1 cellular context compared by ENCODE assay signal in the genomic region with DNA sequence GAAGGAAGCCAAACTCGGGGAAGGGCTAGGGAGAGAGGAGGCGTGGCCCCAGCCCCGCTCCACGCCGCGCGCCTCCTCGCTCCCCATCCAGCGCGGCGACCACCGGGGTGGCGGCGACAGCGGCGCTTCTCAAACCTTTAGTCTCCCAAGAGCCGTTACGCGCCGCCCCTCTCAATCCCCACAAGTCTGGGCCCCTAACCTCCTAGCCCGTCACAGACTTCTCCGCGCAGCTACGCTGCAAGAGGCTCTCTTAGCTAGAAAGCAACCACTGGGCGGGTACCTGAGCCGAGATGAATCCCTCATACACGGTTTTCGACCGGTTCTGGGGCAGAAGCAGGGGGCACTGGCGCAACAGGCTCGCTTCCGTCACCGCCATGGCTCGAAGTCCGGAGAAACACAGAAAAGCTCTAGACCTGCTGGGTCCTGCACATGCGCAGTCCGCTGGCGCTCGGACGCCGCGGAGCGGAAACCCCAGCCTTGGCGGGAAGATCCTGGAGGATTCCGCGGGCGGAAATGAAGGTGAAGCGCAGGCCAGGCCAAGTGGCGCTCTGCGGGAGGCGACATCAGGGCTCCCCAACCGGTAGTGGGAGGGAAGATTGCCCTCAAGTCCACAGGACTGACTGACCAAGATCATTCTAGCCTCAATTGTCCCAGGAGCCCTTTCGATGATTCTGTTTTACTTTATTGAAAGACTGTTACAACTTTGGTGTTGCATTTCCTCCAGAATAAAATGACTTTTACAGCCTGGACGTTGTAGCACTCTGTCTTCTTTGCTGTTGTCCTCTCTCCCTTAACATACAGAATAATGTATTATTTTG.
TF ChIP-seq lines count a peak whose summit lies in the region.

A gene (minus strand): TSS at position 388 of the 818 bp plus-strand sequence. CDS start 12 bp downstream, at position 376.

TF ChIP-seq in HepG2, 621 proteins besides CTCF, POLR2A, EP300 and RAD21 (continued from another document and continues in another):
- TF ChIP-seq, protein P1, sequence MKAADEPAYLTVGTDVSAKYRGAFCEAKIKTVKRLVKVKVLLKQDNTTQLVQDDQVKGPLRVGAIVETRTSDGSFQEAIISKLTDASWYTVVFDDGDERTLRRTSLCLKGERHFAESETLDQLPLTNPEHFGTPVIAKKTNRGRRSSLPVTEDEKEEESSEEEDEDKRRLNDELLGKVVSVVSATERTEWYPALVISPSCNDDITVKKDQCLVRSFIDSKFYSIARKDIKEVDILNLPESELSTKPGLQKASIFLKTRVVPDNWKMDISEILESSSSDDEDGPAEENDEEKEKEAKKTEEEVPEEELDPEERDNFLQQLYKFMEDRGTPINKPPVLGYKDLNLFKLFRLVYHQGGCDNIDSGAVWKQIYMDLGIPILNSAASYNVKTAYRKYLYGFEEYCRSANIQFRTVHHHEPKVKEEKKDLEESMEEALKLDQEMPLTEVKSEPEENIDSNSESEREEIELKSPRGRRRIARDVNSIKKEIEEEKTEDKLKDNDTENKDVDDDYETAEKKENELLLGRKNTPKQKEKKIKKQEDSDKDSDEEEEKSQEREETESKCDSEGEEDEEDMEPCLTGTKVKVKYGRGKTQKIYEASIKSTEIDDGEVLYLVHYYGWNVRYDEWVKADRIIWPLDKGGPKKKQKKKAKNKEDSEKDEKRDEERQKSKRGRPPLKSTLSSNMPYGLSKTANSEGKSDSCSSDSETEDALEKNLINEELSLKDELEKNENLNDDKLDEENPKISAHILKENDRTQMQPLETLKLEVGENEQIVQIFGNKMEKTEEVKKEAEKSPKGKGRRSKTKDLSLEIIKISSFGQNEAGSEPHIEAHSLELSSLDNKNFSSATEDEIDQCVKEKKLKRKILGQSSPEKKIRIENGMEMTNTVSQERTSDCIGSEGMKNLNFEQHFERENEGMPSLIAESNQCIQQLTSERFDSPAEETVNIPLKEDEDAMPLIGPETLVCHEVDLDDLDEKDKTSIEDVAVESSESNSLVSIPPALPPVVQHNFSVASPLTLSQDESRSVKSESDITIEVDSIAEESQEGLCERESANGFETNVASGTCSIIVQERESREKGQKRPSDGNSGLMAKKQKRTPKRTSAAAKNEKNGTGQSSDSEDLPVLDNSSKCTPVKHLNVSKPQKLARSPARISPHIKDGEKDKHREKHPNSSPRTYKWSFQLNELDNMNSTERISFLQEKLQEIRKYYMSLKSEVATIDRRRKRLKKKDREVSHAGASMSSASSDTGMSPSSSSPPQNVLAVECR (CRISPR knock-in tag; IDR thresholded peaks at IDR 0.05; ENCODE audit: borderline replicate concordance) = peak; percentile 90; the same call in 1 of the 2 replicates
- TF ChIP-seq RBM22 (optimal IDR thresholded peaks at IDR 0.05; ENCODE audit: low read length) (no peak), ARNTL (CRISPR knock-in tag; IDR thresholded peaks at IDR 0.05) (peak; percentile 85), ZNF160 (CRISPR knock-in tag; IDR thresholded peaks at IDR 0.05) (peak; percentile 89), TSC22D2 (CRISPR knock-in tag; IDR thresholded peaks at IDR 0.05; ENCODE audit: borderline replicate concordance) (peak; percentile 91), GATA4 (IDR thresholded peaks at IDR 0.05; ENCODE audit: borderline replicate concordance, low read depth) (peak; percentile 73; the same call in 1 of the 2 replicates), HNF4G (IDR thresholded peaks at IDR 0.05; ENCODE audit: borderline replicate concordance, low read depth, low read length) (peak; percentile 63), HNF4G (CRISPR knock-in tag; IDR thresholded peaks at IDR 0.05; ENCODE audit: borderline replicate concordance, low read depth) (peak; percentile 65), NFATC3 (CRISPR knock-in tag; IDR thresholded peaks at IDR 0.05) (peak; percentile 94; the same call in 1 of the 2 replicates), MIER3 (CRISPR knock-in tag; IDR thresholded peaks at IDR 0.05; ENCODE audit: borderline replicate concordance) (peak; percentile 93), ZNF501 (CRISPR knock-in tag; IDR thresholded peaks at IDR 0.05) (peak; percentile 100), ZNF101 (CRISPR knock-in tag; IDR thresholded peaks at IDR 0.05; ENCODE audit: borderline replicate concordance, low read depth) (peak; percentile 82; the same call in 1 of the 2 replicates), ZNF292 (CRISPR knock-in tag; IDR thresholded peaks at IDR 0.05; ENCODE audit: borderline replicate concordance, low read depth) (peak; percentile 97), AHR (CRISPR knock-in tag; IDR thresholded peaks at IDR 0.05) (peak; percentile 78; the same call in 1 of the 2 replicates), TBL1XR1 (IDR thresholded peaks at IDR 0.05; ENCODE audit: borderline replicate concordance, low read length, partially characterized antibody) (no peak), GTF3A (CRISPR knock-in tag; conservative IDR thresholded peaks at IDR 0.05) (0 out of 2 replicates have a peak, but pooled peaks have one; percentile 66), RFXANK (CRISPR knock-in tag; IDR thresholded peaks at IDR 0.05) (peak; percentile 82; the same call in 1 of the 2 replicates), ZMYM2 (CRISPR knock-in tag; IDR thresholded peaks at IDR 0.05) (peak; percentile 67; the same call in 1 of the 2 replicates)
- TF ChIP-seq, protein P2, sequence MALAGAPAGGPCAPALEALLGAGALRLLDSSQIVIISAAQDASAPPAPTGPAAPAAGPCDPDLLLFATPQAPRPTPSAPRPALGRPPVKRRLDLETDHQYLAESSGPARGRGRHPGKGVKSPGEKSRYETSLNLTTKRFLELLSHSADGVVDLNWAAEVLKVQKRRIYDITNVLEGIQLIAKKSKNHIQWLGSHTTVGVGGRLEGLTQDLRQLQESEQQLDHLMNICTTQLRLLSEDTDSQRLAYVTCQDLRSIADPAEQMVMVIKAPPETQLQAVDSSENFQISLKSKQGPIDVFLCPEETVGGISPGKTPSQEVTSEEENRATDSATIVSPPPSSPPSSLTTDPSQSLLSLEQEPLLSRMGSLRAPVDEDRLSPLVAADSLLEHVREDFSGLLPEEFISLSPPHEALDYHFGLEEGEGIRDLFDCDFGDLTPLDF (CRISPR knock-in tag; IDR thresholded peaks at IDR 0.05) = peak; percentile 100
- TF ChIP-seq, protein P3, sequence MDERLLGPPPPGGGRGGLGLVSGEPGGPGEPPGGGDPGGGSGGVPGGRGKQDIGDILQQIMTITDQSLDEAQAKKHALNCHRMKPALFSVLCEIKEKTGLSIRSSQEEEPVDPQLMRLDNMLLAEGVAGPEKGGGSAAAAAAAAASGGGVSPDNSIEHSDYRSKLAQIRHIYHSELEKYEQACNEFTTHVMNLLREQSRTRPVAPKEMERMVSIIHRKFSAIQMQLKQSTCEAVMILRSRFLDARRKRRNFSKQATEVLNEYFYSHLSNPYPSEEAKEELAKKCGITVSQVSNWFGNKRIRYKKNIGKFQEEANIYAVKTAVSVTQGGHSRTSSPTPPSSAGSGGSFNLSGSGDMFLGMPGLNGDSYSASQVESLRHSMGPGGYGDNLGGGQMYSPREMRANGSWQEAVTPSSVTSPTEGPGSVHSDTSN (CRISPR knock-in tag; IDR thresholded peaks at IDR 0.05) = no peak
- TF ChIP-seq, protein P4, sequence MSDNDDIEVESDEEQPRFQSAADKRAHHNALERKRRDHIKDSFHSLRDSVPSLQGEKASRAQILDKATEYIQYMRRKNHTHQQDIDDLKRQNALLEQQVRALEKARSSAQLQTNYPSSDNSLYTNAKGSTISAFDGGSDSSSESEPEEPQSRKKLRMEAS (IDR thresholded peaks at IDR 0.05) = peak; percentile 99
- TF ChIP-seq, protein P5, sequence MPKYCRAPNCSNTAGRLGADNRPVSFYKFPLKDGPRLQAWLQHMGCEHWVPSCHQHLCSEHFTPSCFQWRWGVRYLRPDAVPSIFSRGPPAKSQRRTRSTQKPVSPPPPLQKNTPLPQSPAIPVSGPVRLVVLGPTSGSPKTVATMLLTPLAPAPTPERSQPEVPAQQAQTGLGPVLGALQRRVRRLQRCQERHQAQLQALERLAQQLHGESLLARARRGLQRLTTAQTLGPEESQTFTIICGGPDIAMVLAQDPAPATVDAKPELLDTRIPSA (CRISPR knock-in tag; IDR thresholded peaks at IDR 0.05; ENCODE audit: borderline replicate concordance) = peak; percentile 25; the same call in 1 of the 2 replicates
- TF ChIP-seq, protein P6, sequence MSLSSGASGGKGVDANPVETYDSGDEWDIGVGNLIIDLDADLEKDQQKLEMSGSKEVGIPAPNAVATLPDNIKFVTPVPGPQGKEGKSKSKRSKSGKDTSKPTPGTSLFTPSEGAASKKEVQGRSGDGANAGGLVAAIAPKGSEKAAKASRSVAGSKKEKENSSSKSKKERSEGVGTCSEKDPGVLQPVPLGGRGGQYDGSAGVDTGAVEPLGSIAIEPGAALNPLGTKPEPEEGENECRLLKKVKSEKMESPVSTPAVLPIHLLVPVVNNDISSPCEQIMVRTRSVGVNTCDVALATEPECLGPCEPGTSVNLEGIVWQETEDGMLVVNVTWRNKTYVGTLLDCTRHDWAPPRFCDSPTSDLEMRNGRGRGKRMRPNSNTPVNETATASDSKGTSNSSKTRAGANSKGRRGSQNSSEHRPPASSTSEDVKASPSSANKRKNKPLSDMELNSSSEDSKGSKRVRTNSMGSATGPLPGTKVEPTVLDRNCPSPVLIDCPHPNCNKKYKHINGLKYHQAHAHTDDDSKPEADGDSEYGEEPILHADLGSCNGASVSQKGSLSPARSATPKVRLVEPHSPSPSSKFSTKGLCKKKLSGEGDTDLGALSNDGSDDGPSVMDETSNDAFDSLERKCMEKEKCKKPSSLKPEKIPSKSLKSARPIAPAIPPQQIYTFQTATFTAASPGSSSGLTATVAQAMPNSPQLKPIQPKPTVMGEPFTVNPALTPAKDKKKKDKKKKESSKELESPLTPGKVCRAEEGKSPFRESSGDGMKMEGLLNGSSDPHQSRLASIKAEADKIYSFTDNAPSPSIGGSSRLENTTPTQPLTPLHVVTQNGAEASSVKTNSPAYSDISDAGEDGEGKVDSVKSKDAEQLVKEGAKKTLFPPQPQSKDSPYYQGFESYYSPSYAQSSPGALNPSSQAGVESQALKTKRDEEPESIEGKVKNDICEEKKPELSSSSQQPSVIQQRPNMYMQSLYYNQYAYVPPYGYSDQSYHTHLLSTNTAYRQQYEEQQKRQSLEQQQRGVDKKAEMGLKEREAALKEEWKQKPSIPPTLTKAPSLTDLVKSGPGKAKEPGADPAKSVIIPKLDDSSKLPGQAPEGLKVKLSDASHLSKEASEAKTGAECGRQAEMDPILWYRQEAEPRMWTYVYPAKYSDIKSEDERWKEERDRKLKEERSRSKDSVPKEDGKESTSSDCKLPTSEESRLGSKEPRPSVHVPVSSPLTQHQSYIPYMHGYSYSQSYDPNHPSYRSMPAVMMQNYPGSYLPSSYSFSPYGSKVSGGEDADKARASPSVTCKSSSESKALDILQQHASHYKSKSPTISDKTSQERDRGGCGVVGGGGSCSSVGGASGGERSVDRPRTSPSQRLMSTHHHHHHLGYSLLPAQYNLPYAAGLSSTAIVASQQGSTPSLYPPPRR (CRISPR knock-in tag; IDR thresholded peaks at IDR 0.05; ENCODE audit: borderline replicate concordance) = no peak; the same call in none of the 2 replicates
- TF ChIP-seq, protein P7, sequence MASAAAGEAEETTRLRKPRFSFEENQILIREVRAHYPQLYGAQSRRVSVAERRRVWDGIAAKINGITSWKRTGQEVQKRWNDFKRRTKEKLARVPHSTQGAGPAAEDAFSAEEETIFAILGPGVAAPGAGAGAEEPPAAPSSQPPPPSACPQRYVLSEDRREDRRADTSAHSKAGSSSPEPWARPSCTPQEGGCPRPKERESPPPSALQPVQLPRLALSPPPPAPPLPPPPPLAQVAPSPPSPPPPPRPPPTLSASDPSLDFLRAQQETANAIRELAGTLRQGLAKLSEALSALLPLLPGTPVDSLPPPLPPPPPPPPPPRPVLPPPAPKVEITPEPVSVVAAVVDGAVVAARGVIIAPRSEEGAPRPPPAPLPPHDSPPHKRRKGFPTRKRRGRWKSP (CRISPR knock-in tag; IDR thresholded peaks at IDR 0.05) = peak; percentile 91
- TF ChIP-seq, protein P8, sequence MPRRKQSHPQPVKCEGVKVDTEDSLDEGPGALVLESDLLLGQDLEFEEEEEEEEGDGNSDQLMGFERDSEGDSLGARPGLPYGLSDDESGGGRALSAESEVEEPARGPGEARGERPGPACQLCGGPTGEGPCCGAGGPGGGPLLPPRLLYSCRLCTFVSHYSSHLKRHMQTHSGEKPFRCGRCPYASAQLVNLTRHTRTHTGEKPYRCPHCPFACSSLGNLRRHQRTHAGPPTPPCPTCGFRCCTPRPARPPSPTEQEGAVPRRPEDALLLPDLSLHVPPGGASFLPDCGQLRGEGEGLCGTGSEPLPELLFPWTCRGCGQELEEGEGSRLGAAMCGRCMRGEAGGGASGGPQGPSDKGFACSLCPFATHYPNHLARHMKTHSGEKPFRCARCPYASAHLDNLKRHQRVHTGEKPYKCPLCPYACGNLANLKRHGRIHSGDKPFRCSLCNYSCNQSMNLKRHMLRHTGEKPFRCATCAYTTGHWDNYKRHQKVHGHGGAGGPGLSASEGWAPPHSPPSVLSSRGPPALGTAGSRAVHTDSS (CRISPR knock-in tag; conservative IDR thresholded peaks at IDR 0.05) = no peak
- TF ChIP-seq, protein P9, sequence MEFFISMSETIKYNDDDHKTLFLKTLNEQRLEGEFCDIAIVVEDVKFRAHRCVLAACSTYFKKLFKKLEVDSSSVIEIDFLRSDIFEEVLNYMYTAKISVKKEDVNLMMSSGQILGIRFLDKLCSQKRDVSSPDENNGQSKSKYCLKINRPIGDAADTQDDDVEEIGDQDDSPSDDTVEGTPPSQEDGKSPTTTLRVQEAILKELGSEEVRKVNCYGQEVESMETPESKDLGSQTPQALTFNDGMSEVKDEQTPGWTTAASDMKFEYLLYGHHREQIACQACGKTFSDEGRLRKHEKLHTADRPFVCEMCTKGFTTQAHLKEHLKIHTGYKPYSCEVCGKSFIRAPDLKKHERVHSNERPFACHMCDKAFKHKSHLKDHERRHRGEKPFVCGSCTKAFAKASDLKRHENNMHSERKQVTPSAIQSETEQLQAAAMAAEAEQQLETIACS (CRISPR knock-in tag; IDR thresholded peaks at IDR 0.05) = no peak; the same call in 1 of the 2 replicates
- TF ChIP-seq, protein P10, sequence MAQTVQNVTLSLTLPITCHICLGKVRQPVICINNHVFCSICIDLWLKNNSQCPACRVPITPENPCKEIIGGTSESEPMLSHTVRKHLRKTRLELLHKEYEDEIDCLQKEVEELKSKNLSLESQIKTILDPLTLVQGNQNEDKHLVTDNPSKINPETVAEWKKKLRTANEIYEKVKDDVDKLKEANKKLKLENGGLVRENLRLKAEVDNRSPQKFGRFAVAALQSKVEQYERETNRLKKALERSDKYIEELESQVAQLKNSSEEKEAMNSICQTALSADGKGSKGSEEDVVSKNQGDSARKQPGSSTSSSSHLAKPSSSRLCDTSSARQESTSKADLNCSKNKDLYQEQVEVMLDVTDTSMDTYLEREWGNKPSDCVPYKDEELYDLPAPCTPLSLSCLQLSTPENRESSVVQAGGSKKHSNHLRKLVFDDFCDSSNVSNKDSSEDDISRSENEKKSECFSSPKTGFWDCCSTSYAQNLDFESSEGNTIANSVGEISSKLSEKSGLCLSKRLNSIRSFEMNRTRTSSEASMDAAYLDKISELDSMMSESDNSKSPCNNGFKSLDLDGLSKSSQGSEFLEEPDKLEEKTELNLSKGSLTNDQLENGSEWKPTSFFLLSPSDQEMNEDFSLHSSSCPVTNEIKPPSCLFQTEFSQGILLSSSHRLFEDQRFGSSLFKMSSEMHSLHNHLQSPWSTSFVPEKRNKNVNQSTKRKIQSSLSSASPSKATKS (CRISPR knock-in tag; IDR thresholded peaks at IDR 0.05) = no peak
